17 cellular contexts compared by ENCODE assay signal in genomic region chr11:69962152-69962551, GRCh38.
DNase-seq lines count a peak whose midpoint lies in the region; ATAC-seq and TF ChIP-seq lines count a peak whose summit lies in the region.
"Had no signal": no experiment of that assay in that cellular context is flagged by ENCODE, and none has a peak within 500 bp of the region (broad histone marks: within the 10 kb centered on the region; RNA-seq: fewer than 3 reads in every experiment).

No MANE protein-coding gene starts in this region.

- peaks cover 0 to 6% of the 10 kb centered on the region in 2 donors for H3K9me3 ChIP-seq in breast epithelium
- no peaks in the 10 kb centered on the region for H3K9me3 ChIP-seq in RWPE2 (ENCODE audit: severe bottlenecking)
- no peaks in the 10 kb centered on the region for H3K9me3 ChIP-seq in fibroblast of lung (ENCODE audit: control insufficient read depth, insufficient read depth, low read depth, low read length)
- no peaks in the 10 kb centered on the region for H3K9me3 ChIP-seq in uterus

- H3K36me3 ChIP-seq in breast epithelium (no peaks in the 10 kb centered on the region), RWPE2 (ENCODE audit: low read depth) (no peaks in the 10 kb centered on the region), fibroblast of lung (ENCODE audit: control insufficient read depth, insufficient read depth, low read length) (no peaks in the 10 kb centered on the region), uterus (no peaks in the 10 kb centered on the region)
- H3K36me3 ChIP-seq: cardiac muscle cell had no signal

- TF ChIP-seq POLR2A in breast epithelium (IDR thresholded peaks at IDR 0.05) (no peak), uterus (IDR thresholded peaks at IDR 0.05) (no peak)

- CTCF ChIA-PET in MCF 10A (lab: Yijun Ruan, JAX) = interaction anchor here (0.5 kb wide), 1 partner anchor 61 kb away, joined by 5 read pairs; no protein-coding TSS in a partner anchor

- no peak overlapping the region for H3K9ac ChIP-seq in fibroblast of lung (ENCODE audit: insufficient read depth, low read length)
- H3K9ac ChIP-seq: parathyroid adenoma had no signal

- TF ChIP-seq CTCF in MCF 10A (IDR thresholded peaks at IDR 0.05; ENCODE audit: unreplicated experiment) (no peak), breast epithelium (IDR thresholded peaks at IDR 0.05) (no peak), RWPE2 (IDR thresholded peaks at IDR 0.05; ENCODE audit: poor library complexity, severe bottlenecking) (no peak), fibroblast of lung (conservative IDR thresholded peaks at IDR 0.05 in 1 of 2, IDR thresholded peaks at IDR 0.05 in 1 of 2; ENCODE audit: low read depth in 1 of 2, low read length in 2 of 2) (no peak), uterus (IDR thresholded peaks at IDR 0.05) (no peak), endothelial cell (IDR thresholded peaks at IDR 0.05; ENCODE audit: unreplicated experiment) (no peak)

- H3K4me1 Mint-ChIP-seq in MCF 10A (ENCODE audit: insufficient read depth, unreplicated experiment) (no peaks in the 10 kb centered on the region), endothelial cell (ENCODE audit: unreplicated experiment) (no peaks in the 10 kb centered on the region)

- H4K20me1 ChIP-seq in fibroblast of lung (ENCODE audit: control insufficient read depth, extremely low read depth, insufficient read depth, low read length) = no peaks in the 10 kb centered on the region

- H3K4me3 Mint-ChIP-seq in MCF 10A (ENCODE audit: unreplicated experiment) (no peak overlapping the region), endothelial cell (ENCODE audit: unreplicated experiment) (no peak overlapping the region)
- H3K4me3 Mint-ChIP-seq: activated CD4-positive, alpha-beta memory T cell treated with anti-CD3 and anti-CD28 coated beads for 36 hours; T-helper 2 cell treated with Interferon-gamma antibody and Interleukin-4, amounts not matched to agents 5 μg/mL and 100 μg/mL, for 36 hours had no signal

- H3K9me3 Mint-ChIP-seq in MCF 10A (ENCODE audit: unreplicated experiment) (no peaks in the 10 kb centered on the region), endothelial cell (ENCODE audit: unreplicated experiment) (no peaks in the 10 kb centered on the region)
- H3K9me3 Mint-ChIP-seq: activated CD4-positive, alpha-beta memory T cell treated with anti-CD3 and anti-CD28 coated beads for 36 hours; T-helper 2 cell treated with Interferon-gamma antibody and Interleukin-4, amounts not matched to agents 5 μg/mL and 100 μg/mL, for 36 hours had no signal

- H3K27me3 ChIP-seq in breast epithelium (no peaks in the 10 kb centered on the region), RWPE2 (ENCODE audit: insufficient read depth, poor library complexity, severe bottlenecking) (no peaks in the 10 kb centered on the region), fibroblast of lung (ENCODE audit: control insufficient read depth, insufficient read depth, low read length) (no peaks in the 10 kb centered on the region), uterus (no peaks in the 10 kb centered on the region)
- H3K27me3 ChIP-seq: cardiac muscle cell had no signal

- no peaks in the 10 kb centered on the region for H3K36me3 Mint-ChIP-seq in MCF 10A (ENCODE audit: insufficient read depth, unreplicated experiment)
- H3K36me3 Mint-ChIP-seq in endothelial cell (ENCODE audit: low read depth, unreplicated experiment) = no peaks in the 10 kb centered on the region

- no TSS peak for BruUV-seq in MCF 10A (replicated peaks; lab: Mats Ljungman, UMichigan)

- intact Hi-C loops in MCF 10A (cut with micrococcal nuclease) (no loop called here), breast epithelium (cut with DNase I; ENCODE audit: low total_unique reads) (no loop called here), uterus (cut with DNase I; ENCODE audit: low total_unique reads) (no loop called here)

- peaks cover 0 to 6% of the 10 kb centered on the region in 2 donors for H3K4me1 ChIP-seq in breast epithelium
- peaks cover 8% of the 10 kb centered on the region for H3K4me1 ChIP-seq in RWPE2 (ENCODE audit: insufficient read depth, poor library complexity, severe bottlenecking)
- peaks cover 2% of the 10 kb centered on the region for H3K4me1 ChIP-seq in fibroblast of lung (ENCODE audit: control insufficient read depth, extremely low read depth, insufficient read depth, low read length)
- H3K4me1 ChIP-seq in uterus = no peaks in the 10 kb centered on the region
- H3K4me1 ChIP-seq: parathyroid adenoma had no signal

- no peak overlapping the region for H2AFZ ChIP-seq in fibroblast of lung (ENCODE audit: low read length)
- H2AFZ ChIP-seq: parathyroid adenoma had no signal

- no peak overlapping the region for H3K27ac Mint-ChIP-seq in MCF 10A (ENCODE audit: low read depth, unreplicated experiment)
- no peak overlapping the region for H3K27ac Mint-ChIP-seq in endothelial cell (ENCODE audit: unreplicated experiment)
- H3K27ac Mint-ChIP-seq: activated CD4-positive, alpha-beta memory T cell treated with anti-CD3 and anti-CD28 coated beads for 36 hours; T-helper 2 cell treated with Interferon-gamma antibody and Interleukin-4, amounts not matched to agents 5 μg/mL and 100 μg/mL, for 36 hours had no signal

- H3K27me3 Mint-ChIP-seq in MCF 10A (ENCODE audit: insufficient read depth, unreplicated experiment) (peaks cover 13% of the 10 kb centered on the region), endothelial cell (ENCODE audit: unreplicated experiment) (peaks cover 3% of the 10 kb centered on the region)

- DNase-seq in MCF 10A (ENCODE audit: unreplicated experiment) = peak; percentile 50
- no peak for DNase-seq in breast epithelium (ENCODE audit: low spot score in 2 of 2)
- no peak for DNase-seq in RWPE2 (ENCODE audit: low spot score)
- peak; percentile 44 to 70 for DNase-seq in fibroblast of lung (ENCODE audit: low read depth in 2 of 2)
- no peak for DNase-seq in uterus
- no peak for DNase-seq in NCI-H187 treated with DMSO at 0.1 percent for 48 hours (lab: John Stamatoyannopoulos, UW)
- DNase-seq in DMS153 treated with DMSO at 0.1 percent for 48 hours (lab: John Stamatoyannopoulos, UW; ENCODE audit: unreplicated experiment) = no peak
- no peak for DNase-seq in endothelial cell (ENCODE audit: low spot score)
- DNase-seq: activated CD4-positive, alpha-beta memory T cell treated with anti-CD3 and anti-CD28 coated beads for 36 hours; activated gamma-delta T cell treated with Interleukin-2 at 50 U/mL for 16 hours; erythroblast; hypothalamus; MM.1S; NCI-H2227 treated with DMSO at 0.1 percent for 48 hours had no signal

- H3K27ac ChIP-seq in breast epithelium = no peak overlapping the region
- no peak overlapping the region for H3K27ac ChIP-seq in RWPE2 (ENCODE audit: poor library complexity, severe bottlenecking)
- H3K27ac ChIP-seq in fibroblast of lung (ENCODE audit: insufficient read depth, low read length) = no peak overlapping the region
- H3K27ac ChIP-seq in uterus = peak overlapping the region; percentile 22 to 63
- H3K27ac ChIP-seq: cardiac muscle cell, parathyroid adenoma had no signal

- H3K79me2 ChIP-seq in fibroblast of lung (ENCODE audit: control insufficient read depth, insufficient read depth, low read length) = no peaks in the 10 kb centered on the region
- H3K79me2 ChIP-seq: parathyroid adenoma had no signal

- ATAC-seq in RWPE2 (ENCODE audit: low read depth) = peak; percentile 76

- H3K4me2 ChIP-seq in fibroblast of lung (ENCODE audit: extremely low read depth, insufficient read depth, low read length) = no peak overlapping the region

- H3K4me3 ChIP-seq in breast epithelium (no peak overlapping the region), RWPE2 (ENCODE audit: severe bottlenecking) (no peak overlapping the region), fibroblast of lung (replicated peaks in 1 of 4; ENCODE audit: control extremely low read depth in 1 of 4, insufficient read depth in 1 of 4, low read depth in 3 of 4, low read length in 4 of 4) (no peak overlapping the region), uterus (no peak overlapping the region)
- H3K4me3 ChIP-seq: cardiac muscle cell had no signal

- POLR2A ChIA-PET in MCF 10A (lab: Yijun Ruan, JAX) = no interaction called here

Comparison
In these comparisons a context has a peak if more than half of its experiments do, and no peak if none do; other contexts are left out.
1. DNase-seq: peak in MCF 10A (single experiment) and fibroblast of lung (2 of 2); none in breast epithelium (0 of 2), RWPE2 (single experiment), uterus (0 of 2), NCI-H187 treated with DMSO at 0.1 percent for 48 hours (single experiment), DMS153 treated with DMSO at 0.1 percent for 48 hours (single experiment) and endothelial cell (single experiment).
2. H3K27ac ChIP-seq: peak in uterus (2 of 2); none in breast epithelium (0 of 2), RWPE2 (single experiment) and fibroblast of lung (single experiment).